ENCODE assay signal across 1 cellular context in genomic region chr6:28898710-28898965, GRCh38.
TF ChIP-seq lines count a peak whose summit lies in the region.

No MANE protein-coding gene starts in this region.

TF ChIP-seq in GM23338, 12 proteins besides CTCF, POLR2A, EP300 and RAD21:
- TF ChIP-seq ZNF462 (CRISPR knock-in tag; IDR thresholded peaks at IDR 0.05), result no peak
- TF ChIP-seq JUNB (IDR thresholded peaks at IDR 0.05; ENCODE audit: unreplicated experiment), result no peak
- no peak for TF ChIP-seq EZH2 (IDR thresholded peaks at IDR 0.05; ENCODE audit: low read depth, unreplicated experiment)
- no peak for TF ChIP-seq ZNF331 (CRISPR knock-in tag; IDR thresholded peaks at IDR 0.05; ENCODE audit: low read depth)
- TF ChIP-seq ETS1 (IDR thresholded peaks at IDR 0.05), result no peak
- no peak for TF ChIP-seq EZH2phosphoT487 (IDR thresholded peaks at IDR 0.05; ENCODE audit: unreplicated experiment)
- TF ChIP-seq ZNF114 (CRISPR knock-in tag; IDR thresholded peaks at IDR 0.05), result no peak
- TF ChIP-seq, protein P1, sequence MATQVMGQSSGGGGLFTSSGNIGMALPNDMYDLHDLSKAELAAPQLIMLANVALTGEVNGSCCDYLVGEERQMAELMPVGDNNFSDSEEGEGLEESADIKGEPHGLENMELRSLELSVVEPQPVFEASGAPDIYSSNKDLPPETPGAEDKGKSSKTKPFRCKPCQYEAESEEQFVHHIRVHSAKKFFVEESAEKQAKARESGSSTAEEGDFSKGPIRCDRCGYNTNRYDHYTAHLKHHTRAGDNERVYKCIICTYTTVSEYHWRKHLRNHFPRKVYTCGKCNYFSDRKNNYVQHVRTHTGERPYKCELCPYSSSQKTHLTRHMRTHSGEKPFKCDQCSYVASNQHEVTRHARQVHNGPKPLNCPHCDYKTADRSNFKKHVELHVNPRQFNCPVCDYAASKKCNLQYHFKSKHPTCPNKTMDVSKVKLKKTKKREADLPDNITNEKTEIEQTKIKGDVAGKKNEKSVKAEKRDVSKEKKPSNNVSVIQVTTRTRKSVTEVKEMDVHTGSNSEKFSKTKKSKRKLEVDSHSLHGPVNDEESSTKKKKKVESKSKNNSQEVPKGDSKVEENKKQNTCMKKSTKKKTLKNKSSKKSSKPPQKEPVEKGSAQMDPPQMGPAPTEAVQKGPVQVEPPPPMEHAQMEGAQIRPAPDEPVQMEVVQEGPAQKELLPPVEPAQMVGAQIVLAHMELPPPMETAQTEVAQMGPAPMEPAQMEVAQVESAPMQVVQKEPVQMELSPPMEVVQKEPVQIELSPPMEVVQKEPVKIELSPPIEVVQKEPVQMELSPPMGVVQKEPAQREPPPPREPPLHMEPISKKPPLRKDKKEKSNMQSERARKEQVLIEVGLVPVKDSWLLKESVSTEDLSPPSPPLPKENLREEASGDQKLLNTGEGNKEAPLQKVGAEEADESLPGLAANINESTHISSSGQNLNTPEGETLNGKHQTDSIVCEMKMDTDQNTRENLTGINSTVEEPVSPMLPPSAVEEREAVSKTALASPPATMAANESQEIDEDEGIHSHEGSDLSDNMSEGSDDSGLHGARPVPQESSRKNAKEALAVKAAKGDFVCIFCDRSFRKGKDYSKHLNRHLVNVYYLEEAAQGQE (IDR thresholded peaks at IDR 0.05; ENCODE audit: unreplicated experiment), result no peak
- no peak for TF ChIP-seq STAT1 (IDR thresholded peaks at IDR 0.05; ENCODE audit: unreplicated experiment)
- TF ChIP-seq POLR2AphosphoS5 (IDR thresholded peaks at IDR 0.05; ENCODE audit: low read depth), result no peak
- no peak for TF ChIP-seq CREB1 (CRISPR knock-in tag; IDR thresholded peaks at IDR 0.05; ENCODE audit: low read depth)
- no peak for TF ChIP-seq NANOG (IDR thresholded peaks at IDR 0.05; ENCODE audit: borderline replicate concordance)
